7 cellular contexts compared by ENCODE assay signal in the genomic region with DNA sequence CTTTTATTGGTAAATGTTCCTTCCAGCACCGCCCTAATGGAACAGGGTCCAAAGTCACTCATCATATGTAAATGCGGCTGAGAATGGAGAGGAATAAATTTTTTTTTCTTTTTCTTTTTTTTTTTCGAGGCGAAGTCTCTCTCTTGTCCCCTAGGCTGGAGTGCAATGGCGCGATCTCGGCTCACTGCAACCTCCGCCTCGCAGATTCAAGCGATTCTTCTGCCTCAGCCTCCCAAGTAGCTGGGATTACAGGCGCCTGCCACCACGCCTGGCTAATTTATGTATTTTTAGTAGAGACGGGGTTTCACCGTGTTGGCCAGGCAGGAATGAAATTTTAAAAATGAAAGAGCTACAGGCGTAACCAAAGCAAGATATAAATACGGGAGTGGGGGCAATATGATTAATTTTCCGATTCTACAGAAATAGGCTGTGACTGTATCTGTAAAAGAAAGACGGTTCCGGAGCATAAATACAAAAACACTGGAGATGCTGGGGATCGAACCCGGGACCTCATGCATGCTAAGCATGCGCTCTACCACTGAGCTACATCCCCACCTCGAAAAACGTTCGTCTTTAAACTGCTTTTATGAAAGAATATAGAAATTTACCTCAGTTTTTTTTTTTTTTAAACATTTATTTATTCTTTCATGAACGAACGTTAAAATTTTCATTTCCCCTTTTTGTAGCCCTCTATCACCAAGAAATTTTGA.
DNase-seq lines count a peak whose midpoint lies in the region; TF ChIP-seq lines count a peak whose summit lies in the region.

No MANE protein-coding gene starts in this region.

- H3K27ac Mint-ChIP-seq in activated naive CD8-positive, alpha-beta T cell = peak overlapping the region; percentile 84

- DNase-seq in GM13976 (ENCODE audit: low spot score) (peak; percentile 59), HS-5 (ENCODE audit: low read depth) (peak; percentile 49), RPMI8226 (peak; percentile 78), head of caudate nucleus (peak in 37 of 42 donors; percentile 29 to 84 (median 68)), posterior cingulate gyrus (peak in 7 of 10 donors; percentile 36 to 91 (median 54)), islet precursor cell (no peak)

- H3K36me3 Mint-ChIP-seq in activated naive CD8-positive, alpha-beta T cell = no peaks in the 10 kb centered on the region

- TF ChIP-seq CTCF in GM13976 (IDR thresholded peaks at IDR 0.05; ENCODE audit: borderline replicate concordance, control extremely low read depth, extremely low read depth, insufficient read depth, missing control alignments) = no peak

- in situ Hi-C loops in GM13976 (cut with MboI; ENCODE audit: low sequenced_read_pairs, unreplicated experiment) = no loop called here

- H3K9me3 Mint-ChIP-seq in activated naive CD8-positive, alpha-beta T cell (ENCODE audit: low read depth) = no peaks in the 10 kb centered on the region

- peaks cover 53% of the 10 kb centered on the region for H3K27me3 Mint-ChIP-seq in activated naive CD8-positive, alpha-beta T cell

- H3K4me3 Mint-ChIP-seq in activated naive CD8-positive, alpha-beta T cell = peak overlapping the region; percentile 86

- H3K4me1 Mint-ChIP-seq in activated naive CD8-positive, alpha-beta T cell (ENCODE audit: low read depth) = peaks cover 25% of the 10 kb centered on the region

- intact Hi-C loops in head of caudate nucleus (cut with DNase I) (no loop called here), posterior cingulate gyrus (cut with DNase I) (no loop called here)
